Comparison of ENCODE assay signal across 22 cellular contexts in genomic region chr9:7433508-7434292, GRCh38.
A peak's percentile ranks its signal among the peaks of the same experiment; 100 is the strongest.
DNase-seq lines count a peak whose midpoint lies in the region; ATAC-seq, FAIRE-seq and TF ChIP-seq lines count a peak whose summit lies in the region.
"Had no signal": no experiment of that assay in that cellular context is flagged by ENCODE, and none has a peak within 500 bp of the region (broad histone marks: within the 10 kb centered on the region; RNA-seq: fewer than 3 reads in every experiment).

No MANE protein-coding gene starts in this region.

- no peak overlapping the region for H2BK12ac ChIP-seq in trophoblast cell (ENCODE audit: low read length)

- no peak for TF ChIP-seq CTCF in GM23338 (conservative IDR thresholded peaks at IDR 0.05; ENCODE audit: low read depth in 2 of 2)
- TF ChIP-seq CTCF in RWPE2 (IDR thresholded peaks at IDR 0.05; ENCODE audit: poor library complexity, severe bottlenecking), result no peak

- H3K4me1 ChIP-seq in GM23338 (ENCODE audit: insufficient read depth) (no peaks in the 10 kb centered on the region), RWPE2 (ENCODE audit: insufficient read depth, poor library complexity, severe bottlenecking) (no peaks in the 10 kb centered on the region), esophagus (ENCODE audit: control insufficient read depth in 2 of 2, insufficient read depth in 2 of 2, low read length in 1 of 2) (peaks cover 0 to 10% of the 10 kb centered on the region in 2 donors), trophoblast cell (ENCODE audit: control insufficient read depth in 1 of 2, insufficient read depth in 2 of 2, low read length in 2 of 2) (no peaks in the 10 kb centered on the region)
- H3K4me1 ChIP-seq: HAP-1 had no signal

- no peak for DNase-seq in GM23338 (ENCODE audit: low spot score)
- no peak for DNase-seq in RWPE2 (ENCODE audit: low spot score)
- no peak for DNase-seq in trophoblast cell
- DNase-seq in RCC 7860 (ENCODE audit: low spot score), result no peak
- no peak for DNase-seq in NOMO-1 treated with dmso at 0.1 percent for 144 hours (lab: John Stamatoyannopoulos, UW; ENCODE audit: unreplicated experiment)
- DNase-seq: Calu3, HFFc6, IMR-90, KG1, NCI-H1092, NCI-H1417 treated with DMSO at 0.1 percent for 48 hours, NCI-H187, NCI-H2171 treated with DMSO at 0.1 percent for 48 hours, NCI-H446, NCI-H524 treated with DMSO at 0.1 percent for 48 hours, NCI-H774, PC-9, RPMI8226, SHP77 treated with DMSO at 0.1 percent for 48 hours had no signal

- WGBS in esophagus, 2 donors, result 48 to 62% methylated on average over 3 of the region's 3 CpGs
- WGBS in trophoblast cell (ENCODE audit: extremely low coverage, insufficient coverage, insufficient read length), result no CpG with 5 or more reads among the region's 3 CpGs

- H3K36me3 ChIP-seq in GM23338 (ENCODE audit: insufficient read depth), result no peaks in the 10 kb centered on the region
- no peaks in the 10 kb centered on the region for H3K36me3 ChIP-seq in RWPE2 (ENCODE audit: low read depth)
- no peaks in the 10 kb centered on the region for H3K36me3 ChIP-seq in esophagus (ENCODE audit: control insufficient read depth in 2 of 2, insufficient read depth in 2 of 2, low read length in 1 of 2)
- no peaks in the 10 kb centered on the region for H3K36me3 ChIP-seq in trophoblast cell (ENCODE audit: control insufficient read depth in 1 of 2, insufficient read depth in 2 of 2, low read length in 2 of 2)
- H3K36me3 ChIP-seq: HAP-1 had no signal

- H3K9me3 ChIP-seq in RWPE2 (ENCODE audit: severe bottlenecking) (peaks cover 5% of the 10 kb centered on the region), esophagus (ENCODE audit: control insufficient read depth in 2 of 2, insufficient read depth in 1 of 2, low read depth in 1 of 2, low read length in 1 of 2) (no peaks in the 10 kb centered on the region), trophoblast cell (ENCODE audit: insufficient read depth, low read depth, low read length) (no peaks in the 10 kb centered on the region)
- H3K9me3 ChIP-seq: HAP-1 had no signal

- H3K4me2 ChIP-seq in GM23338 (no peak overlapping the region), trophoblast cell (ENCODE audit: low read length) (no peak overlapping the region)
- H3K4me2 ChIP-seq: PC-9 had no signal

- peaks cover 4% of the 10 kb centered on the region for H3K27me3 Mint-ChIP-seq in GM23338 (ENCODE audit: insufficient read depth, low read depth, poor library complexity)

- H3K4me3 ChIP-seq in GM23338 (no peak overlapping the region), RWPE2 (ENCODE audit: severe bottlenecking) (no peak overlapping the region), esophagus (ENCODE audit: low read depth in 1 of 2, low read length in 2 of 2) (no peak overlapping the region), trophoblast cell (ENCODE audit: low read depth, low read length) (peak overlapping the region; percentile 43)
- H3K4me3 ChIP-seq: HAP-1, PC-9 had no signal

- no peak for FAIRE-seq in RCC 7860 (lab: Jason Lieb, UNC)

- H3K4me1 Mint-ChIP-seq in GM23338, result no peaks in the 10 kb centered on the region

- H3K79me1 ChIP-seq in trophoblast cell (ENCODE audit: low read length), result no peaks in the 10 kb centered on the region

- no peaks in the 10 kb centered on the region for H4K20me1 ChIP-seq in GM23338 (replicated peaks; ENCODE audit: insufficient read depth)

- H2BK5ac ChIP-seq in trophoblast cell (ENCODE audit: low read depth, low read length, poor library complexity), result no peak overlapping the region

- no peak overlapping the region for H2BK120ac ChIP-seq in trophoblast cell (ENCODE audit: insufficient read depth, low read length, poor library complexity)

- H2AK5ac ChIP-seq in trophoblast cell (ENCODE audit: low read length), result no peak overlapping the region

- H3K9me3 Mint-ChIP-seq in GM23338, result peaks cover 11% of the 10 kb centered on the region; the same call in 2 of the 3 replicates

- no peak overlapping the region for H3K14ac ChIP-seq in trophoblast cell (ENCODE audit: low read length)

- H2AFZ ChIP-seq in GM23338 (no peak overlapping the region), trophoblast cell (ENCODE audit: insufficient read depth, low read length, poor library complexity) (no peak overlapping the region)
- H2AFZ ChIP-seq: PC-9 had no signal

- H3K23ac ChIP-seq in trophoblast cell (ENCODE audit: low read length), result no peak overlapping the region

- peak overlapping the region; percentile 59; the same call in 1 of the 2 replicates for H3K27ac Mint-ChIP-seq in GM23338
- H3K27ac Mint-ChIP-seq: HFFc6 had no signal

- no peak overlapping the region for H3K9ac ChIP-seq in trophoblast cell (ENCODE audit: low read length)

- H3K18ac ChIP-seq in trophoblast cell (ENCODE audit: low read length), result no peak overlapping the region

- no peak overlapping the region for H4K12ac ChIP-seq in trophoblast cell (ENCODE audit: low read depth, low read length)

- no peak overlapping the region for H4K8ac ChIP-seq in trophoblast cell (ENCODE audit: low read depth, low read length)

- H3F3A ChIP-seq in GM23338 (replicated peaks; ENCODE audit: low read depth), result no peaks in the 10 kb centered on the region

- H3K27ac ChIP-seq in GM23338 (ENCODE audit: low read depth) (no peak overlapping the region), RWPE2 (ENCODE audit: poor library complexity, severe bottlenecking) (peak overlapping the region; percentile 77), esophagus (ENCODE audit: low read depth in 2 of 2, low read length in 1 of 2) (peak overlapping the region; percentile 47 to 77), trophoblast cell (ENCODE audit: low read depth, low read length) (no peak overlapping the region)
- H3K27ac ChIP-seq: PC-9 had no signal

- H3K4me3 Mint-ChIP-seq in GM23338, result no peak overlapping the region
- H3K4me3 Mint-ChIP-seq: HFFc6 had no signal

- no peak for ATAC-seq in GM23338
- ATAC-seq in RWPE2 (ENCODE audit: low read depth), result peak; percentile 69
- ATAC-seq in GM19324 (IDR thresholded peaks at IDR 0.05; ENCODE audit: low FRiP score, unreplicated experiment), result no peak

- H4K91ac ChIP-seq in trophoblast cell (ENCODE audit: low read depth, low read length), result no peak overlapping the region

- H3K27me3 ChIP-seq in GM23338 (ENCODE audit: insufficient read depth) (no peaks in the 10 kb centered on the region), RWPE2 (ENCODE audit: insufficient read depth, poor library complexity, severe bottlenecking) (no peaks in the 10 kb centered on the region), esophagus (ENCODE audit: control insufficient read depth in 1 of 2, insufficient read depth in 2 of 2, low read length in 2 of 2) (no peaks in the 10 kb centered on the region), trophoblast cell (ENCODE audit: insufficient read depth, low read length) (no peaks in the 10 kb centered on the region)

- H3K79me2 ChIP-seq in GM23338 (replicated peaks; ENCODE audit: insufficient read depth), result no peaks in the 10 kb centered on the region
- no peaks in the 10 kb centered on the region for H3K79me2 ChIP-seq in trophoblast cell (ENCODE audit: control insufficient read depth, insufficient read depth, low read length, poor library complexity)

- H3K4ac ChIP-seq in trophoblast cell (ENCODE audit: low read depth, low read length), result no peak overlapping the region

- H3K36me3 Mint-ChIP-seq in GM23338 (ENCODE audit: low read depth), result peaks cover 5% of the 10 kb centered on the region; the same call in 2 of the 3 replicates

- H3K9me2 ChIP-seq in GM23338 (ENCODE audit: insufficient read depth), result peaks cover 8% of the 10 kb centered on the region; the same call in 1 of the 2 replicates

TF ChIP-seq in GM23338, 12 proteins besides CTCF, POLR2A, EP300 and RAD21:
- TF ChIP-seq EZH2 (IDR thresholded peaks at IDR 0.05; ENCODE audit: low read depth, unreplicated experiment) (no peak), ZNF114 (CRISPR knock-in tag; IDR thresholded peaks at IDR 0.05) (no peak), CREB1 (CRISPR knock-in tag; IDR thresholded peaks at IDR 0.05; ENCODE audit: low read depth) (no peak), POLR2AphosphoS5 (IDR thresholded peaks at IDR 0.05; ENCODE audit: low read depth) (no peak), NANOG (IDR thresholded peaks at IDR 0.05; ENCODE audit: borderline replicate concordance) (no peak), ZNF331 (CRISPR knock-in tag; IDR thresholded peaks at IDR 0.05; ENCODE audit: low read depth) (no peak)

Comparison
In these comparisons a context has a peak if more than half of its experiments do, and no peak if none do; other contexts are left out.
1. H3K27ac ChIP-seq: peak in RWPE2 (single experiment) and esophagus (2 of 2); none in GM23338 (single experiment) and trophoblast cell (single experiment).